17 cellular contexts compared by ENCODE assay signal in the genomic region with DNA sequence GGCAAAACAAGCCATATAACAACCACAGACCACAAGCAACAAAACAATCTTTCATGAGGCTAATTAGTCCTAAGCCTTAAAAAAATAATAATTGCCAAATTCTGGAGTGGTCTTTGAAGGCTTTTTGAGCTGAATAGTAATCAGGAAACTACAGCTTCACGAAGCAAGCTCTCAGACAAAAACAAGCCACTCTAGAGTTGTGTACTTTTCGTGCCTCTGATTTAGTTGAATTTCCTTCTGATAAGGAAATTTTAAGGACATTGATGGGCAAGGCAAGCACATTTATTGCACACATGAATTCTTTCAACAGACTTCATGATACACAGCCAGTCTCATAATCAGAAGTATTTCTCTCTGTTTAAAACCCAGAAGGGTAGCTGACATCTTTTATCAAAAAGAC.
"Had no signal": no experiment of that assay in that cellular context is flagged by ENCODE, and none has a peak within 500 bp of the region (broad histone marks: within the 10 kb centered on the region; RNA-seq: fewer than 3 reads in every experiment).

No MANE protein-coding gene starts in this region.

- H3K4me1 ChIP-seq: gastrocnemius medialis, tibial nerve had no signal

- H3K9me3 ChIP-seq: gastrocnemius medialis, mucosa of descending colon, ovary, right lobe of liver had no signal

- DNase-seq: effector memory CD4-positive, alpha-beta T cell; gastrocnemius medialis; heart right ventricle; immature natural killer cell; left cardiac atrium; left ventricle myocardium superior; mammary epithelial cell; mucosa of descending colon; naive thymus-derived CD8-positive, alpha-beta T cell; ovary; right lobe of liver; stimulated activated CD4-positive, alpha-beta T cell treated with anti-CD3 and anti-CD28 coated beads, Interleukin-4, amount 100 ng/mL, for 1 hour; stimulated activated CD8-positive, alpha-beta memory T cell treated with anti-CD3 and anti-CD28 coated beads, Interleukin-4, amount 100 ng/mL, for 48 hours; stimulated activated naive CD8-positive, alpha-beta T cell treated with anti-CD3 and anti-CD28 coated beads, Interleukin-15, Interleukin-2, amounts not matched to agents 100 U/mL and 50 U/mL, for 24 hours had no signal

- H3K4me3 ChIP-seq: gastrocnemius medialis, heart right ventricle, mucosa of descending colon, ovary, right lobe of liver, tibial nerve had no signal

- H3K27ac ChIP-seq: gastrocnemius medialis, ovary, right lobe of liver, tibial nerve had no signal

- ATAC-seq: esophagus mucosa; gastrocnemius medialis; heart right ventricle; left cardiac atrium; left ventricle myocardium superior; mucosa of descending colon; naive thymus-derived CD8-positive, alpha-beta T cell; right lobe of liver; stimulated activated effector memory CD8-positive, alpha-beta T cell treated with anti-CD3 and anti-CD28 coated beads, Interleukin-12 subunit alpha, Interleukin-12 subunit beta, amount 100 ng/mL, for 72 hours; stimulated activated naive CD8-positive, alpha-beta T cell treated with anti-CD3 and anti-CD28 coated beads, Interleukin-15, Interleukin-2, amounts not matched to agents 100 U/mL and 50 U/mL, for 24 hours had no signal

- H3K27me3 ChIP-seq: gastrocnemius medialis, heart right ventricle, ovary, right lobe of liver, tibial nerve had no signal

- H3K36me3 ChIP-seq: gastrocnemius medialis, heart right ventricle, ovary, right lobe of liver, tibial nerve had no signal
